ENCODE assay signal across 8 cellular contexts in the genomic region with DNA sequence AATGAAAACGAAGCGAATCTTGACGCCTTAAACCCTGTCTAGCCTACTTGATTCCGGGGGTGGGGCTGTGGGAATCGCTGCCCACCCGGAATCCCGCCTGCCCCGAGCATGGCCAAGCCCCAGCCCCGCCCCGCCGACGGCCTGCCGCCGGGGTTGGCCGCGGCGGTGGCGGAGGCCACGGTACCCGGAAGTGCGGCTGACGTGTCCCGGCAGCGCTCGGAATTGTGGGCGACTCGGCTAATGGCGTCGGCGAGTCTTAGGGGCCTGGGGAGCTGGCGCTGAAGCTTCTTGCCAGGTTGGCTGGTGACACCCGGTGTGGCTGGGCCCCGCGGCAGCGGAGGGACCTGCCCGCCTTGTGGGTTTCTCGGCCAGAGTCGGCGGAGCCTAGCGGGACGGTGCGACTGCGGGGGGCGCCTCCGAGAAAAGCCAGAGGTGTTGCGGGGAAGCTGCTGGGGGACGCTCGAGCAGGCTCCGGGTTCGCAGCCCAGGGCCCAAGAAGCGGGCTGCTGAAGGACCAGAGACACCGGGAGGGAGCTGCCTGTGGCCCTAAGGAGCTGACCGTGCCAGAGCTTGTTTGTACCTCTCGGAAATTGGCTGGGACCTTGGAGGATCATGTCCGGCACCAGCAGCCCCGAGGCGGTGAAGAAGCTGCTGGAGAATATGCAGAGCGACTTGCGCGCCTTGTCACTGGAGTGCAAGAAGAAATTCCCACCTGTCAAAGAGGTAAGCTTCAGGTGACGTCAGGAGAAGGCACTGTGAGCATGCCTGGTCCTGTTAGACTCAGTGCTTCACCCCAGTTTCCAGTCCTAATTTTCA. TPM values are rescaled to one million over a fixed set of nuclear protein-coding genes. Genes with fewer than 3 reads are reported as not detected.
DNase-seq lines count a peak whose midpoint lies in the region; ATAC-seq and TF ChIP-seq lines count a peak whose summit lies in the region.

A gene with protein sequence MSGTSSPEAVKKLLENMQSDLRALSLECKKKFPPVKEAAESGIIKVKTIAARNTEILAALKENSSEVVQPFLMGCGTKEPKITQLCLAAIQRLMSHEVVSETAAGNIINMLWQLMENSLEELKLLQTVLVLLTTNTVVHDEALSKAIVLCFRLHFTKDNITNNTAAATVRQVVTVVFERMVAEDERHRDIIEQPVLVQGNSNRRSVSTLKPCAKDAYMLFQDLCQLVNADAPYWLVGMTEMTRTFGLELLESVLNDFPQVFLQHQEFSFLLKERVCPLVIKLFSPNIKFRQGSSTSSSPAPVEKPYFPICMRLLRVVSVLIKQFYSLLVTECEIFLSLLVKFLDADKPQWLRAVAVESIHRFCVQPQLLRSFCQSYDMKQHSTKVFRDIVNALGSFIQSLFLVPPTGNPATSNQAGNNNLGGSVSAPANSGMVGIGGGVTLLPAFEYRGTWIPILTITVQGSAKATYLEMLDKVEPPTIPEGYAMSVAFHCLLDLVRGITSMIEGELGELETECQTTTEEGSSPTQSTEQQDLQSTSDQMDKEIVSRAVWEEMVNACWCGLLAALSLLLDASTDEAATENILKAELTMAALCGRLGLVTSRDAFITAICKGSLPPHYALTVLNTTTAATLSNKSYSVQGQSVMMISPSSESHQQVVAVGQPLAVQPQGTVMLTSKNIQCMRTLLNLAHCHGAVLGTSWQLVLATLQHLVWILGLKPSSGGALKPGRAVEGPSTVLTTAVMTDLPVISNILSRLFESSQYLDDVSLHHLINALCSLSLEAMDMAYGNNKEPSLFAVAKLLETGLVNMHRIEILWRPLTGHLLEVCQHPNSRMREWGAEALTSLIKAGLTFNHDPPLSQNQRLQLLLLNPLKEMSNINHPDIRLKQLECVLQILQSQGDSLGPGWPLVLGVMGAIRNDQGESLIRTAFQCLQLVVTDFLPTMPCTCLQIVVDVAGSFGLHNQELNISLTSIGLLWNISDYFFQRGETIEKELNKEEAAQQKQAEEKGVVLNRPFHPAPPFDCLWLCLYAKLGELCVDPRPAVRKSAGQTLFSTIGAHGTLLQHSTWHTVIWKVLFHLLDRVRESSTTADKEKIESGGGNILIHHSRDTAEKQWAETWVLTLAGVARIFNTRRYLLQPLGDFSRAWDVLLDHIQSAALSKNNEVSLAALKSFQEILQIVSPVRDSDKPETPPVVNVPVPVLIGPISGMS (N-terminal part only) (plus strand): TSS at position 231 of the 816 bp plus-strand sequence. CDS start 382 bp downstream, at position 613.

- intact Hi-C loops in left lung (cut with DNase I): no loop called here

- peaks cover 7% of the 10 kb centered on the region for H4K20me1 ChIP-seq in BLaER1

- peak within 1 kb of the TSS; percentile 90 for H3K27ac ChIP-seq in BLaER1
- peak within 1 kb of the TSS; percentile 87 to 93 for H3K27ac ChIP-seq in left lung

- H3K4me3 ChIP-seq in BLaER1 (peak within 1 kb of the TSS; percentile 90), left lung (peak within 1 kb of the TSS; percentile 82 to 86)

- peak within 1 kb of the TSS; percentile 94 for H3K9ac ChIP-seq in BLaER1

- H3K27me3 ChIP-seq in BLaER1: no peaks in the 10 kb centered on the region
- no peaks in the 10 kb centered on the region for H3K27me3 ChIP-seq in left lung

- H3K9me3 ChIP-seq in BLaER1 (peaks cover 32% of the 10 kb centered on the region), left lung (peaks cover 0 to 10% of the 10 kb centered on the region in 2 donors)

- TF ChIP-seq CTCF in left lung (IDR thresholded peaks at IDR 0.05): peak in 1 of 2 donors; percentile 16

- H3K4me2 ChIP-seq in BLaER1: peak within 1 kb of the TSS; percentile 80

- H3K4me1 ChIP-seq in BLaER1 (peaks cover 24% of the 10 kb centered on the region), left lung (peaks cover 16 to 33% of the 10 kb centered on the region in 2 donors)

- H3K36me3 ChIP-seq in BLaER1 (peaks cover 9% of the 10 kb centered on the region), left lung (peaks cover 0 to 3% of the 10 kb centered on the region in 2 donors)

- ATAC-seq in GM19324 (IDR thresholded peaks at IDR 0.05; ENCODE audit: low FRiP score, unreplicated experiment) (peak; percentile 99), HG03460 (IDR thresholded peaks at IDR 0.05; ENCODE audit: unreplicated experiment) (peak; percentile 98), left lung (peak; percentile 100)

- DNase-seq in NCI-H69 (lab: John Stamatoyannopoulos, UW) (peak; percentile 94), cortex of kidney (lab: John Stamatoyannopoulos, UW) (peak; percentile 79), left lung (peak; percentile 91 to 99)
- peak; percentile 83 for DNase-seq in activated CD4-positive, alpha-beta T cell treated with anti-CD3 and anti-CD28 coated beads, Interleukin-2, amount 50 U/mL, for 1 hour
- peak; percentile 74 for DNase-seq in stimulated activated CD4-positive, alpha-beta T cell treated with anti-CD3 and anti-CD28 coated beads, Interleukin-2, amount 100 ng/mL, for 4 hours (ENCODE audit: low read depth)

RNA-seq across cellular contexts. Expression of the gene that starts here (rescaled TPM):
- 10 to 100 TPM; 48.5 to 58.5 TPM for total RNA-seq in left lung

Comparison
In these comparisons a context has a peak if more than half of its experiments do, and no peak if none do; other contexts are left out.
1. Peak in every context shown above with its lines: DNase-seq, ATAC-seq, H3K4me3 ChIP-seq and H3K27ac ChIP-seq.